1 cellular context compared by ENCODE assay signal in genomic region chr5:41924872-41925554, GRCh38.
A peak's percentile ranks its signal among the peaks of the same experiment; 100 is the strongest.
TF ChIP-seq lines count a peak whose summit lies in the region.

Gene FBXO4, plus strand, starts transcription at chr5:41925281. Its CDS starts 29 bp downstream, at chr5:41925310.

TF ChIP-seq in HepG2, 621 proteins besides CTCF, POLR2A, EP300 and RAD21 (continued from another document and continues in another):
- TF ChIP-seq NFRKB (IDR thresholded peaks at IDR 0.05) (no peak), ZKSCAN1 (IDR thresholded peaks at IDR 0.05; ENCODE audit: low read length) (peak; percentile 47; the same call in 1 of the 2 replicates), ZNF282 (IDR thresholded peaks at IDR 0.05; ENCODE audit: partially characterized antibody) (no peak), ZNF75D (CRISPR knock-in tag; IDR thresholded peaks at IDR 0.05; ENCODE audit: borderline replicate concordance) (0 out of 2 replicates have a peak, but pooled peaks have one; percentile 7), PHF8 (CRISPR knock-in tag; IDR thresholded peaks at IDR 0.05) (peak; percentile 95), ZNF768 (CRISPR knock-in tag; IDR thresholded peaks at IDR 0.05) (peak; percentile 61; the same call in 1 of the 2 replicates), NKX3-1 (CRISPR knock-in tag; IDR thresholded peaks at IDR 0.05) (no peak), ZBTB1 (CRISPR knock-in tag; IDR thresholded peaks at IDR 0.05; ENCODE audit: borderline replicate concordance) (no peak), ZNF883 (CRISPR knock-in tag; IDR thresholded peaks at IDR 0.05; ENCODE audit: not compliant biosample characterization) (peak; percentile 82), CENPT (CRISPR knock-in tag; IDR thresholded peaks at IDR 0.05; ENCODE audit: low read depth) (no peak; the same call in 1 of the 2 replicates), LCORL (IDR thresholded peaks at IDR 0.05) (no peak), LCORL (CRISPR knock-in tag; IDR thresholded peaks at IDR 0.05) (peak; percentile 36; the same call in 1 of the 2 replicates), ZSCAN31 (CRISPR knock-in tag; IDR thresholded peaks at IDR 0.05; ENCODE audit: low read depth) (peak; percentile 70), NFAT5 (CRISPR knock-in tag; IDR thresholded peaks at IDR 0.05) (peak; percentile 87; the same call in 1 of the 2 replicates), POLR2AphosphoS5 (IDR thresholded peaks at IDR 0.05; ENCODE audit: low read depth, low read length) (peak; percentile 75), PBX2 (CRISPR knock-in tag; IDR thresholded peaks at IDR 0.05) (no peak), PHF5A (CRISPR knock-in tag; IDR thresholded peaks at IDR 0.05; ENCODE audit: low read depth, unreplicated experiment) (no peak), BCL6 (CRISPR knock-in tag; IDR thresholded peaks at IDR 0.05) (peak; percentile 56; the same call in 1 of the 2 replicates), GPN1 (CRISPR knock-in tag; IDR thresholded peaks at IDR 0.05; ENCODE audit: borderline replicate concordance) (no peak; the same call in 1 of the 2 replicates), ZNF614 (CRISPR knock-in tag; IDR thresholded peaks at IDR 0.05; ENCODE audit: borderline replicate concordance) (peak; percentile 72; the same call in 1 of the 2 replicates), REXO4 (CRISPR knock-in tag; IDR thresholded peaks at IDR 0.05; ENCODE audit: borderline replicate concordance) (no peak), AFF4 (CRISPR knock-in tag; IDR thresholded peaks at IDR 0.05) (peak; percentile 77), MIXL1 (CRISPR knock-in tag; IDR thresholded peaks at IDR 0.05) (peak; percentile 62; the same call in 1 of the 2 replicates), KAT8 (CRISPR knock-in tag; IDR thresholded peaks at IDR 0.05) (peak; percentile 88), SMAD9 (CRISPR knock-in tag; IDR thresholded peaks at IDR 0.05) (no peak), BCL3 (CRISPR knock-in tag; IDR thresholded peaks at IDR 0.05) (peak; percentile 81; the same call in 1 of the 2 replicates), GATA4 (IDR thresholded peaks at IDR 0.05; ENCODE audit: borderline replicate concordance, low read depth) (no peak), GMEB2 (CRISPR knock-in tag; IDR thresholded peaks at IDR 0.05; ENCODE audit: low read depth) (peak; percentile 61; the same call in 1 of the 2 replicates), TBX2 (CRISPR knock-in tag; IDR thresholded peaks at IDR 0.05; ENCODE audit: borderline replicate concordance) (peak; percentile 67), NCOA1 (CRISPR knock-in tag; IDR thresholded peaks at IDR 0.05) (no peak), NR0B2 (CRISPR knock-in tag; IDR thresholded peaks at IDR 0.05) (no peak; the same call in 1 of the 2 replicates), RXRA (CRISPR knock-in tag; IDR thresholded peaks at IDR 0.05) (peak; percentile 73), HIVEP1 (CRISPR knock-in tag; IDR thresholded peaks at IDR 0.05) (peak; percentile 76; the same call in 1 of the 2 replicates), UBTF (CRISPR knock-in tag; IDR thresholded peaks at IDR 0.05) (peak; percentile 98), ZNF687 (CRISPR knock-in tag; IDR thresholded peaks at IDR 0.05) (peak; percentile 98), EED (CRISPR knock-in tag; IDR thresholded peaks at IDR 0.05) (peak; percentile 75; the same call in 1 of the 2 replicates), FOXP1 (IDR thresholded peaks at IDR 0.05) (no peak), FOXP1 (CRISPR knock-in tag; IDR thresholded peaks at IDR 0.05) (peak; percentile 41; the same call in 1 of the 2 replicates), RARG (CRISPR knock-in tag; IDR thresholded peaks at IDR 0.05; ENCODE audit: low read depth) (no peak), RBM39 (IDR thresholded peaks at IDR 0.05; ENCODE audit: low read depth, low read length, poor library complexity, severe bottlenecking) (peak; percentile 95), MIER3 (CRISPR knock-in tag; IDR thresholded peaks at IDR 0.05; ENCODE audit: borderline replicate concordance) (peak; percentile 64; the same call in 1 of the 2 replicates), ZNF577 (CRISPR knock-in tag; IDR thresholded peaks at IDR 0.05; ENCODE audit: borderline replicate concordance, low read depth) (no peak), ZNF383 (CRISPR knock-in tag; IDR thresholded peaks at IDR 0.05; ENCODE audit: borderline replicate concordance) (peak; percentile 80; the same call in 1 of the 2 replicates), PAF1 (CRISPR knock-in tag; IDR thresholded peaks at IDR 0.05) (no peak)
